ENCODE assay signal across 28 cellular contexts in the genomic region with DNA sequence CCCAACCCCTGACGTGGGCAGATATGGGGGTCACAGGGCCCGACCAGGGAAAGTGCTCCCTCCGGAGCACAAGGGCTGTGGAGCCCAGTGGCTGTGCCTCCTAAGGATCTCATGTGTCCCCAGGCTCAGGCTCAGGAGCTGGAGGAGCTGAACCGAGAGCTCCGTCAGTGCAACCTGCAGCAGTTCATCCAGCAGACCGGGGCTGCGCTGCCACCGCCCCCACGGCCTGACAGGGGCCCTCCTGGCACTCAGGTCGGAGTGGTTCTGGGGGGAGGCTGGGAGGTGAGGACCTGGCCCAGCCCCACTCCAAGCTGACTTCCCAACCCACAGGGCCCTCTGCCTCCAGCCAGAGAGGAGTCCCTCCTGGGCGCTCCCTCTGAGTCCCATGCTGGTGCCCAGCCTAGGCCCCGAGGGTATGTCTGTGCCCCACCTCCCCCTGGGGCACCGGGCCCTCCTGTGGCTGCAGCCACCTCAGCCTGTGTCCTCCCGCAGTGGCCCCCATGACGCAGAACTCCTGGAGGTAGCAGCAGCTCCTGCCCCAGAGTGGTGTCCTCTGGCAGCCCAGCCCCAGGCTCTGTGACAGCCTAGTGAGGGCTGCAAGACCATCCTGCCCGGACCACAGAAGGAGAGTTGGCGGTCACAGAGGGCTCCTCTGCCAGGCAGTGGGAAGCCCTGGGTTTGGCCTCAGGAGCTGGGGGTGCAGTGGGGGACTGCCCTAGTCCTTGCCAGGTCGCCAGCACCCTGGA. TPM values are rescaled to one million over a fixed set of nuclear protein-coding genes. Genes with fewer than 3 reads are reported as not detected.
DNase-seq lines count a peak whose midpoint lies in the region; ATAC-seq, FAIRE-seq and TF ChIP-seq lines count a peak whose summit lies in the region.
"Had no signal": no experiment of that assay in that cellular context is flagged by ENCODE, and none has a peak within 500 bp of the region (broad histone marks: within the 10 kb centered on the region; RNA-seq: fewer than 3 reads in every experiment).

No MANE protein-coding gene starts in this region.

- no peak overlapping the region for H3K14ac ChIP-seq in mesenchymal stem cell (ENCODE audit: low read length in 2 of 2)

- no peak overlapping the region for H3K23ac ChIP-seq in mesenchymal stem cell (ENCODE audit: low read length in 2 of 2)

- H2BK120ac ChIP-seq in mesenchymal stem cell (ENCODE audit: low read depth, low read length) = no peak overlapping the region

- intact Hi-C loops in spleen (cut with DNase I; ENCODE audit: low total_unique reads) = no loop called here

- H3K27me3 ChIP-seq in mesenchymal stem cell (ENCODE audit: control insufficient read depth in 1 of 2, insufficient read depth in 1 of 2, low read length in 2 of 2) = peaks cover 0 to 45% of the 10 kb centered on the region in 2 experiments
- peaks cover 0 to 19% (median 0%) of the 10 kb centered on the region in 7 donors for H3K27me3 ChIP-seq in spleen (replicated peaks in 1 of 7)

- TF ChIP-seq CTCF in C4-2B (conservative IDR thresholded peaks at IDR 0.05) (no peak), RWPE1 (conservative IDR thresholded peaks at IDR 0.05; ENCODE audit: low read depth) (no peak), spleen (IDR thresholded peaks at IDR 0.05 in 8 of 11, conservative IDR thresholded peaks at IDR 0.05 in 3 of 11) (no peak)

- 92% methylated on average over 18 of the region's 18 CpGs for WGBS in mesenchymal stem cell
- 86 to 97% (median 95%) methylated on average over 16 to 18 of the region's 18 CpGs for WGBS in spleen, 5 donors

- peaks cover 28% of the 10 kb centered on the region for H3K79me1 ChIP-seq in mesenchymal stem cell (replicated peaks; ENCODE audit: low read length, poor library complexity, severe bottlenecking)

- no peak overlapping the region for H2AFZ ChIP-seq in mesenchymal stem cell (ENCODE audit: low read depth, low read length)
- H2AFZ ChIP-seq: GM23248, PC-9 had no signal

- no peak overlapping the region for H3K4ac ChIP-seq in mesenchymal stem cell (ENCODE audit: low read depth in 1 of 2, low read length in 2 of 2)

- H4K8ac ChIP-seq in mesenchymal stem cell (ENCODE audit: low read length) = no peak overlapping the region

- H3K4me3 ChIP-seq in mesenchymal stem cell (ENCODE audit: insufficient read depth in 1 of 2, low read depth in 1 of 2, low read length in 2 of 2) = no peak overlapping the region
- H3K4me3 ChIP-seq in spleen = no peak overlapping the region
- H3K4me3 ChIP-seq: BLaER1, GM23248, heart left ventricle, PC-9, sigmoid colon, thoracic aorta had no signal

- no peak for FAIRE-seq in GM12892 (lab: Jason Lieb, UNC)
- FAIRE-seq: bronchial epithelial cell, colon had no signal

- TF ChIP-seq POLR2A in spleen (IDR thresholded peaks at IDR 0.05) (no peak), GM12892 (IDR thresholded peaks at IDR 0.05; ENCODE audit: low read depth, low read length) (no peak)

- DNase-seq in RWPE1 (ENCODE audit: low spot score) = no peak
- no peak for DNase-seq in mesenchymal stem cell
- peak; percentile 77 for DNase-seq in spleen
- no peak for DNase-seq in GM12892 (ENCODE audit: insufficient read length)
- DNase-seq: activated CD4-positive, alpha-beta T cell treated with anti-CD3 and anti-CD28 coated beads, Interleukin-2, amount 50 U/mL, for 1 hour; activated naive CD4-positive, alpha-beta T cell treated with anti-CD3 and anti-CD28 coated beads, Interleukin-2, amount 50 U/mL, for 16 hours; amygdala; effector CD4-positive, alpha-beta T cell; erythroblast; GM23248; NCI-H1092 treated with DMSO at 0.1 percent for 48 hours; NCI-H2029; NCI-H526; NK-92 treated with Interleukin-12 subunit alpha and Interleukin-12 subunit beta, amount 100 ng/mL, for 24 hours; SIG-M5; sigmoid colon; stimulated activated naive CD4-positive, alpha-beta T cell; T-helper 9 cell; WERI-Rb-1 had no signal

- no peak overlapping the region for H2BK15ac ChIP-seq in mesenchymal stem cell (ENCODE audit: low read depth, poor library complexity, severe bottlenecking)

- no peak overlapping the region for H2BK5ac ChIP-seq in mesenchymal stem cell (ENCODE audit: low read depth, low read length, poor library complexity, severe bottlenecking)

- H3K9me3 ChIP-seq in mesenchymal stem cell (ENCODE audit: control insufficient read depth, low read length) (no peaks in the 10 kb centered on the region), spleen (no peaks in the 10 kb centered on the region)
- H3K9me3 ChIP-seq: BLaER1, heart left ventricle, sigmoid colon, thoracic aorta had no signal

- CTCF ChIA-PET in RWPE1 (lab: Yijun Ruan, JAX) = interaction anchor here (0.6 to 1.5 kb wide), 2 partner anchors 8 to 184 kb away, joined by 3 to 12 read pairs; no protein-coding TSS in a partner anchor

- no peak overlapping the region for H3K4me2 ChIP-seq in mesenchymal stem cell (ENCODE audit: low read length, poor library complexity, severe bottlenecking)
- H3K4me2 ChIP-seq: PC-9 had no signal

- H3K36me3 ChIP-seq in mesenchymal stem cell (ENCODE audit: control insufficient read depth in 1 of 2, insufficient read depth in 2 of 2, low read depth in 1 of 2, low read length in 2 of 2) = peaks cover 0 to 42% of the 10 kb centered on the region in 2 experiments
- peaks cover 0 to 22% (median 3%) of the 10 kb centered on the region in 6 donors for H3K36me3 ChIP-seq in spleen
- H3K36me3 ChIP-seq: heart left ventricle, sigmoid colon, thoracic aorta had no signal

- no peak overlapping the region for H3K18ac ChIP-seq in mesenchymal stem cell (ENCODE audit: low read depth in 1 of 2, low read length in 2 of 2)

- H3K27ac ChIP-seq in C4-2B = peak overlapping the region; percentile 56
- H3K27ac ChIP-seq in RWPE1 = peak overlapping the region; percentile 86
- H3K27ac ChIP-seq in mesenchymal stem cell (ENCODE audit: low read length, poor library complexity, severe bottlenecking) = no peak overlapping the region
- H3K27ac ChIP-seq in spleen = no peak overlapping the region
- H3K27ac ChIP-seq: BLaER1, GM23248, heart left ventricle, PC-9, sigmoid colon, thoracic aorta, WERI-Rb-1 had no signal

- POLR2A ChIA-PET in RWPE1 (lab: Yijun Ruan, JAX; ENCODE audit: low non-redundant PET) = no interaction called here

- ATAC-seq in HG02973 (IDR thresholded peaks at IDR 0.05; ENCODE audit: unreplicated experiment) = no peak
- no peak for ATAC-seq in HG03457 (IDR thresholded peaks at IDR 0.05; ENCODE audit: unreplicated experiment)
- ATAC-seq: heart left ventricle had no signal

- H4K91ac ChIP-seq in mesenchymal stem cell (ENCODE audit: low read length) = peak overlapping the region; percentile 53

- no peak overlapping the region for H2BK12ac ChIP-seq in mesenchymal stem cell (ENCODE audit: low read length in 2 of 2)

- H3K9ac ChIP-seq in mesenchymal stem cell (ENCODE audit: low read length) = no peak overlapping the region
- H3K9ac ChIP-seq: BLaER1, GM23248 had no signal

- H3K4me1 ChIP-seq in mesenchymal stem cell (ENCODE audit: control insufficient read depth, insufficient read depth, low read depth, low read length) (peaks cover 54% of the 10 kb centered on the region), spleen (peaks cover 13 to 48% (median 32%) of the 10 kb centered on the region in 6 donors)

- no peak overlapping the region for H2AK5ac ChIP-seq in mesenchymal stem cell (ENCODE audit: low read length, severe bottlenecking)

RNA-seq across cellular contexts. Expression of gene RASSF7, which starts 2.5 kb away (rescaled TPM):
- 3.2 TPM for polyA plus RNA-seq in mesenchymal stem cell (2013, experiment 1 of 2)
- 2.3 TPM for polyA plus RNA-seq in mesenchymal stem cell (2013, experiment 2 of 2)
- total RNA-seq in spleen = 10 to 100 TPM in 6 of 7 donors, 1 to 10 TPM in 1; 8.3 to 39.6 (median 20.4) TPM
- 10 to 100 TPM; 29.7 to 34.5 (median 30.7) TPM for polyA plus RNA-seq in spleen
- polyA plus RNA-seq in GM12892 (2012; ENCODE audit: missing spikeins) = 7.8 TPM

RNA-seq across cellular contexts. Expression of gene LMNTD2, which starts 2.7 kb away (rescaled TPM):
- polyA plus RNA-seq in mesenchymal stem cell (2013, experiment 1 of 2) = 0.46 TPM
- polyA plus RNA-seq in mesenchymal stem cell (2013, experiment 2 of 2) = 0.67 TPM
- 10 to 100 TPM in 1 of 7 donors, 1 to 10 TPM in 6; 3.9 to 10.1 (median 6.3) TPM for total RNA-seq in spleen
- 1 to 10 TPM; 5.0 to 8.3 (median 5.1) TPM for polyA plus RNA-seq in spleen
- polyA plus RNA-seq in GM12892 (2012; ENCODE audit: missing spikeins) = 0.47 TPM

RNA-seq across cellular contexts. Expression of gene PHRF1, which starts 13.0 kb away (rescaled TPM):
- 13.2 TPM for polyA plus RNA-seq in mesenchymal stem cell (2013, experiment 1 of 2)
- 11.9 TPM for polyA plus RNA-seq in mesenchymal stem cell (2013, experiment 2 of 2)
- 10 to 100 TPM; 24.2 to 41.5 (median 33.2) TPM for total RNA-seq in spleen
- polyA plus RNA-seq in spleen = 10 to 100 TPM in 1 of 3 donors, 1 to 10 TPM in 2; 7.3 to 27.6 (median 8.4) TPM
- polyA plus RNA-seq in GM12892 (2012; ENCODE audit: missing spikeins) = 6.1 TPM

RNA-seq across cellular contexts. Expression of gene LRRC56, which starts 25.9 kb away (rescaled TPM):
- 1.2 TPM for polyA plus RNA-seq in mesenchymal stem cell (2013, experiment 1 of 2)
- polyA plus RNA-seq in mesenchymal stem cell (2013, experiment 2 of 2) = 1.2 TPM
- 1 to 10 TPM; 1.0 to 3.3 (median 2.2) TPM for total RNA-seq in spleen
- polyA plus RNA-seq in spleen = 1 to 10 TPM; 2.2 to 4.6 (median 4.1) TPM
- 0.30 TPM for polyA plus RNA-seq in GM12892 (2012; ENCODE audit: missing spikeins)

RNA-seq across cellular contexts. Expression of gene HRAS, which starts 27.9 kb away (rescaled TPM):
- polyA plus RNA-seq in mesenchymal stem cell (2013, experiment 1 of 2) = 41.9 TPM
- polyA plus RNA-seq in mesenchymal stem cell (2013, experiment 2 of 2) = 42.6 TPM
- total RNA-seq in spleen = 10 to 100 TPM; 16.6 to 33.6 (median 30.3) TPM
- 10 to 100 TPM; 70.0 to 90.9 (median 90.7) TPM for polyA plus RNA-seq in spleen
- 28.5 TPM for polyA plus RNA-seq in GM12892 (2012; ENCODE audit: missing spikeins)

Comparison
In these comparisons a context has a peak if more than half of its experiments do, and no peak if none do; other contexts are left out.
1. H3K27ac ChIP-seq: peak in C4-2B (single experiment) and RWPE1 (single experiment); none in mesenchymal stem cell (single experiment) and spleen (0 of 8).